In genomic region chr2:163132850-163133249, GRCh38 we compare ENCODE assay signal across 10 cellular contexts.
A peak's percentile ranks its signal among the peaks of the same experiment; 100 is the strongest.
DNase-seq lines count a peak whose midpoint lies in the region; ATAC-seq, FAIRE-seq and TF ChIP-seq lines count a peak whose summit lies in the region.
"Had no signal": no experiment of that assay in that cellular context is flagged by ENCODE, and none has a peak within 500 bp of the region (broad histone marks: within the 10 kb centered on the region; RNA-seq: fewer than 3 reads in every experiment).

No MANE protein-coding gene starts in this region.

- H3K27me3 Mint-ChIP-seq in CD4-positive, alpha-beta T cell, result no peaks in the 10 kb centered on the region

- intact Hi-C loops in CD4-positive, alpha-beta T cell (cut with DNase I, micrococcal nuclease), result no loop called here

- peak; percentile 73 to 79 for TF ChIP-seq RAD21 in liver (IDR thresholded peaks at IDR 0.05)

- CTCF ChIA-PET in CD4-positive, alpha-beta T cell (lab: Charles Lee), result no interaction called here

- no peak overlapping the region for H3K27ac Mint-ChIP-seq in CD4-positive, alpha-beta T cell
- H3K27ac Mint-ChIP-seq: T-helper 1 cell treated with Interleukin-12 subunit alpha and Interleukin-12 subunit beta and Interleukin-4 antibody, amounts not matched to agents 30 μg/mL and 1 μg/mL, for 36 hours had no signal

- peak; percentile 39 for TF ChIP-seq CTCF in liver (IDR thresholded peaks at IDR 0.05; ENCODE audit: low read depth, low read length, missing input control)
- no peak for TF ChIP-seq CTCF in CD4-positive, alpha-beta T cell (IDR thresholded peaks at IDR 0.05)

- H3K9me3 Mint-ChIP-seq in CD4-positive, alpha-beta T cell, result no peaks in the 10 kb centered on the region
- H3K9me3 Mint-ChIP-seq: T-helper 1 cell treated with Interleukin-12 subunit alpha and Interleukin-12 subunit beta and Interleukin-4 antibody, amounts not matched to agents 30 μg/mL and 1 μg/mL, for 36 hours had no signal

- no peaks in the 10 kb centered on the region for H3K4me1 ChIP-seq in liver (ENCODE audit: control insufficient read depth in 4 of 4, insufficient read depth in 4 of 4, low read length in 3 of 4)
- H3K4me1 ChIP-seq: BLaER1 had no signal

- 5% methylated on average over 3 of the region's 3 CpGs for WGBS in liver

- no peaks in the 10 kb centered on the region for H3K27me3 ChIP-seq in liver (ENCODE audit: control insufficient read depth in 4 of 4, insufficient read depth in 4 of 4, low read length in 3 of 4)
- H3K27me3 ChIP-seq in CD4-positive, alpha-beta T cell (ENCODE audit: control insufficient read depth, insufficient read depth, low read length), result no peaks in the 10 kb centered on the region
- H3K27me3 ChIP-seq: BLaER1 had no signal

- H3K9ac ChIP-seq in liver (ENCODE audit: low read depth in 1 of 2, low read length in 2 of 2), result no peak overlapping the region
- H3K9ac ChIP-seq: BLaER1 had no signal

- no peak for FAIRE-seq in H54 (lab: Jason Lieb, UNC)

- no peaks in the 10 kb centered on the region for H3K36me3 Mint-ChIP-seq in CD4-positive, alpha-beta T cell (ENCODE audit: low read depth)

- POLR2A ChIA-PET in CD4-positive, alpha-beta T cell (lab: Charles Lee), result no interaction called here

- H3K4me3 Mint-ChIP-seq in CD4-positive, alpha-beta T cell, result no peak overlapping the region
- H3K4me3 Mint-ChIP-seq: T-helper 1 cell treated with Interleukin-12 subunit alpha and Interleukin-12 subunit beta and Interleukin-4 antibody, amounts not matched to agents 30 μg/mL and 1 μg/mL, for 36 hours had no signal

- TF ChIP-seq POLR2A in H54 (IDR thresholded peaks at IDR 0.05; ENCODE audit: low read depth, low read length), result no peak

- peak; percentile 60 for DNase-seq in NCI-H1105 treated with DMSO at 0.1 percent for 48 hours (lab: John Stamatoyannopoulos, UW)
- DNase-seq in NCI-H1105 (lab: John Stamatoyannopoulos, UW), result no peak
- peak; percentile 3 for DNase-seq in M059J (ENCODE audit: low read depth)
- DNase-seq in SKM-1 treated with dmso at 0.1 percent for 144 hours (lab: John Stamatoyannopoulos, UW; ENCODE audit: unreplicated experiment), result peak; percentile 43
- no peak for DNase-seq in RPMI8226
- DNase-seq in H54 (ENCODE audit: insufficient read length, low spot score), result no peak
- no peak for DNase-seq in CD4-positive, alpha-beta T cell

- no peaks in the 10 kb centered on the region for H3K36me3 ChIP-seq in liver (ENCODE audit: control insufficient read depth in 4 of 4, insufficient read depth in 3 of 4, low read depth in 1 of 4, low read length in 3 of 4)
- H3K36me3 ChIP-seq: BLaER1 had no signal

- no peak overlapping the region for H3K27ac ChIP-seq in liver (ENCODE audit: low read depth in 1 of 2, low read length in 2 of 2)
- H3K27ac ChIP-seq in CD4-positive, alpha-beta T cell (ENCODE audit: low read depth, low read length), result no peak overlapping the region
- H3K27ac ChIP-seq: BLaER1 had no signal

- H3K4me1 Mint-ChIP-seq in CD4-positive, alpha-beta T cell (ENCODE audit: low read depth), result no peaks in the 10 kb centered on the region

- H3K4me3 ChIP-seq in liver (ENCODE audit: low read depth in 1 of 3, low read length in 3 of 3), result no peak overlapping the region
- H3K4me3 ChIP-seq: BLaER1 had no signal

- ATAC-seq in CD4-positive, alpha-beta T cell (ENCODE audit: poor library complexity), result no peak

- no peaks in the 10 kb centered on the region for H3K9me3 ChIP-seq in liver (ENCODE audit: control insufficient read depth in 4 of 4, low read length in 3 of 4)
- no peaks in the 10 kb centered on the region for H3K9me3 ChIP-seq in CD4-positive, alpha-beta T cell (ENCODE audit: control insufficient read depth, low read length)
- H3K9me3 ChIP-seq: BLaER1 had no signal

TF ChIP-seq in liver, 16 proteins besides CTCF, POLR2A, EP300 and RAD21:
- no peak for TF ChIP-seq HNF4A (conservative IDR thresholded peaks at IDR 0.05)
- TF ChIP-seq HNF4G (IDR thresholded peaks at IDR 0.05), result no peak
- TF ChIP-seq ATF3 (IDR thresholded peaks at IDR 0.05), result no peak
- no peak for TF ChIP-seq YY1 (IDR thresholded peaks at IDR 0.05)
- no peak for TF ChIP-seq SP1 (IDR thresholded peaks at IDR 0.05)
- no peak for TF ChIP-seq ZBTB33 (IDR thresholded peaks at IDR 0.05)
- no peak for TF ChIP-seq FOXA1 (IDR thresholded peaks at IDR 0.05)
- no peak for TF ChIP-seq GABPA (IDR thresholded peaks at IDR 0.05 in 1 of 2, conservative IDR thresholded peaks at IDR 0.05 in 1 of 2)

Comparison
In these comparisons a context has a peak if more than half of its experiments do, and no peak if none do; other contexts are left out.
1. DNase-seq: peak in NCI-H1105 treated with DMSO at 0.1 percent for 48 hours (single experiment), M059J (single experiment) and SKM-1 treated with dmso at 0.1 percent for 144 hours (single experiment); none in NCI-H1105 (single experiment), RPMI8226 (single experiment), H54 (single experiment) and CD4-positive, alpha-beta T cell (0 of 10).